13 cellular contexts compared by ENCODE assay signal in genomic region chr3:148997623-148998022, GRCh38.
"Had no signal": no experiment of that assay in that cellular context is flagged by ENCODE, and none has a peak within 500 bp of the region (broad histone marks: within the 10 kb centered on the region; RNA-seq: fewer than 3 reads in every experiment).

No MANE protein-coding gene starts in this region.

- ATAC-seq: left colon; mucosa of descending colon; naive thymus-derived CD8-positive, alpha-beta T cell; sciatic nerve; stimulated activated naive CD8-positive, alpha-beta T cell treated with anti-CD3 and anti-CD28 coated beads, Interleukin-15, Interleukin-2, amounts not matched to agents 100 U/mL and 50 U/mL, for 24 hours had no signal

- H3K27me3 ChIP-seq: brain microvascular endothelial cell, suprapubic skin, upper lobe of left lung had no signal

- H3K4me3 ChIP-seq: mucosa of descending colon, suprapubic skin, upper lobe of left lung had no signal

- H3K27ac ChIP-seq: brain microvascular endothelial cell, suprapubic skin had no signal

- DNase-seq: activated CD4-positive, alpha-beta T cell treated with anti-CD3 and anti-CD28 coated beads for 1 hour; activated CD4-positive, alpha-beta T cell treated with anti-CD3 and anti-CD28 coated beads, Interleukin-2, amount 50 U/mL, for 48 hours; activated effector memory CD4-positive, alpha-beta T cell treated with Interleukin-2 at 50 U/mL for 16 hours; brain microvascular endothelial cell; left colon; mucosa of descending colon; naive thymus-derived CD8-positive, alpha-beta T cell; occipital lobe; stimulated activated CD4-positive, alpha-beta T cell treated with anti-CD3 and anti-CD28 coated beads, Interleukin-12 subunit alpha, Interleukin-12 subunit beta, amount 100 ng/mL, for 4 hours; stimulated activated naive CD8-positive, alpha-beta T cell treated with anti-CD3 and anti-CD28 coated beads, Interleukin-15, Interleukin-2, amounts not matched to agents 100 U/mL and 50 U/mL, for 24 hours; upper lobe of left lung had no signal
